8 cellular contexts compared by ENCODE assay signal in genomic region chr3:142595951-142596725, GRCh38. TPM values are rescaled to one million over a fixed set of nuclear protein-coding genes. Genes with fewer than 3 reads are reported as not detected.
DNase-seq lines count a peak whose midpoint lies in the region; TF ChIP-seq lines count a peak whose summit lies in the region.

A gene with protein sequence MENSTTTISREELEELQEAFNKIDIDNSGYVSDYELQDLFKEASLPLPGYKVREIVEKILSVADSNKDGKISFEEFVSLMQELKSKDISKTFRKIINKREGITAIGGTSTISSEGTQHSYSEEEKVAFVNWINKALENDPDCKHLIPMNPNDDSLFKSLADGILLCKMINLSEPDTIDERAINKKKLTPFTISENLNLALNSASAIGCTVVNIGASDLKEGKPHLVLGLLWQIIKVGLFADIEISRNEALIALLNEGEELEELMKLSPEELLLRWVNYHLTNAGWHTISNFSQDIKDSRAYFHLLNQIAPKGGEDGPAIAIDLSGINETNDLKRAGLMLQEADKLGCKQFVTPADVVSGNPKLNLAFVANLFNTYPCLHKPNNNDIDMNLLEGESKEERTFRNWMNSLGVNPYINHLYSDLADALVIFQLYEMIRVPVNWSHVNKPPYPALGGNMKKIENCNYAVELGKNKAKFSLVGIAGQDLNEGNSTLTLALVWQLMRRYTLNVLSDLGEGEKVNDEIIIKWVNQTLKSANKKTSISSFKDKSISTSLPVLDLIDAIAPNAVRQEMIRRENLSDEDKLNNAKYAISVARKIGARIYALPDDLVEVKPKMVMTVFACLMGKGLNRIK (plus strand): TSS chr3:142596393. CDS start chr3:142664238, 67,845 bp downstream.

- CTCF ChIA-PET in HEK293T (lab: Yijun Ruan, JAX): no interaction called here

- H3K9me3 ChIP-seq in SK-N-MC (ENCODE audit: low read depth, low read length) (no peaks in the 10 kb centered on the region), ovary (no peaks in the 10 kb centered on the region), tibial artery (no peaks in the 10 kb centered on the region)

- peak; percentile 90 for DNase-seq in GM06990 (ENCODE audit: extremely low read depth, insufficient read length)
- peak; percentile 95 for DNase-seq in HEK293T (ENCODE audit: extremely low spot score)
- DNase-seq in MV-4-11 (lab: John Stamatoyannopoulos, UW): peak; percentile 57
- no peak for DNase-seq in SK-N-MC (ENCODE audit: low read depth, low spot score)
- peak; percentile 45 to 91 (median 82) for DNase-seq in head of caudate nucleus
- DNase-seq in ovary: peak; percentile 77 to 92 (median 81)
- peak; percentile 71 to 88 for DNase-seq in tibial artery

- peaks cover 21% of the 10 kb centered on the region for H3K4me1 Mint-ChIP-seq in activated naive CD4-positive, alpha-beta T cell treated with anti-CD3 and anti-CD28 coated beads, Interleukin-2, amount 50 U/mL, for 24 hours

- no peak for TF ChIP-seq POLR2A in ovary (IDR thresholded peaks at IDR 0.05)

- H3K27me3 ChIP-seq in GM06990 (replicated peaks; ENCODE audit: control insufficient read depth, insufficient read depth, low read length): no peaks in the 10 kb centered on the region
- H3K27me3 ChIP-seq in ovary: no peaks in the 10 kb centered on the region
- H3K27me3 ChIP-seq in tibial artery: no peaks in the 10 kb centered on the region

- H3K27ac ChIP-seq in SK-N-MC (no peak within 1 kb of the TSS), ovary (no peak within 1 kb of the TSS), tibial artery (peak within 1 kb of the TSS; percentile 34 to 65)

- TF ChIP-seq CTCF in GM06990 (IDR thresholded peaks at IDR 0.05; ENCODE audit: insufficient read depth, low read length, poor library complexity, severe bottlenecking): no peak
- TF ChIP-seq CTCF in ovary (IDR thresholded peaks at IDR 0.05): peak in 1 of 3 donors; percentile 15
- TF ChIP-seq CTCF in tibial artery (IDR thresholded peaks at IDR 0.05): no peak

- WGBS in ovary, 3 donors: 1% methylated on average over 56 of the region's 56 CpGs

- no peaks in the 10 kb centered on the region for H3K4me1 ChIP-seq in ovary (ENCODE audit: insufficient read depth)
- peaks cover 0 to 9% (median 7%) of the 10 kb centered on the region in 4 donors for H3K4me1 ChIP-seq in tibial artery

- intact Hi-C loops in head of caudate nucleus (cut with DNase I): loop anchor here (2.0 to 10.0 kb wide), 2 partner anchors 17 to 129 kb away; partner anchors contain the start of genes ATR and TRPC1
- intact Hi-C loops in ovary (cut with DNase I): no loop called here
- intact Hi-C loops in tibial artery (cut with DNase I; ENCODE audit: low total_unique reads): no loop called here

- no peaks in the 10 kb centered on the region for H3K9me3 Mint-ChIP-seq in activated naive CD4-positive, alpha-beta T cell treated with anti-CD3 and anti-CD28 coated beads, Interleukin-2, amount 50 U/mL, for 24 hours

- H3K27me3 Mint-ChIP-seq in activated naive CD4-positive, alpha-beta T cell treated with anti-CD3 and anti-CD28 coated beads, Interleukin-2, amount 50 U/mL, for 24 hours: no peaks in the 10 kb centered on the region

- H3K4me3 Mint-ChIP-seq in activated naive CD4-positive, alpha-beta T cell treated with anti-CD3 and anti-CD28 coated beads, Interleukin-2, amount 50 U/mL, for 24 hours: peak within 1 kb of the TSS; percentile 97

- H3K27ac Mint-ChIP-seq in activated naive CD4-positive, alpha-beta T cell treated with anti-CD3 and anti-CD28 coated beads, Interleukin-2, amount 50 U/mL, for 24 hours: peak within 1 kb of the TSS; percentile 92

- H3K4me3 ChIP-seq in GM06990 (replicated peaks; ENCODE audit: low read depth, low read length): peak within 1 kb of the TSS; percentile 87
- peak within 1 kb of the TSS; percentile 92 for H3K4me3 ChIP-seq in SK-N-MC
- peak within 1 kb of the TSS; percentile 68 for H3K4me3 ChIP-seq in ovary
- peak within 1 kb of the TSS; percentile 63 to 64 for H3K4me3 ChIP-seq in tibial artery

- H3K36me3 Mint-ChIP-seq in activated naive CD4-positive, alpha-beta T cell treated with anti-CD3 and anti-CD28 coated beads, Interleukin-2, amount 50 U/mL, for 24 hours: no peaks in the 10 kb centered on the region

- H3K9ac ChIP-seq in SK-N-MC (ENCODE audit: insufficient read length): peak within 1 kb of the TSS; percentile 72

- H3K36me3 ChIP-seq in GM06990 (ENCODE audit: control insufficient read depth, insufficient read depth, low read length) (no peaks in the 10 kb centered on the region), SK-N-MC (ENCODE audit: insufficient read depth, low read length) (no peaks in the 10 kb centered on the region), ovary (no peaks in the 10 kb centered on the region), tibial artery (no peaks in the 10 kb centered on the region)

- TF ChIP-seq EP300 in ovary (IDR thresholded peaks at IDR 0.05): no peak

- POLR2A ChIA-PET in HEK293T (lab: Yijun Ruan, JAX): interaction anchor here (0.6 to 1.4 kb wide), 5 partner anchors 9 to 19 kb away, joined by 3 to 6 read pairs (median 3); partner anchors contain the start of gene ATR

TF ChIP-seq in HEK293T, 16 proteins besides CTCF, POLR2A, EP300 and RAD21:
- no peak for TF ChIP-seq HDGF (IDR thresholded peaks at IDR 0.05; ENCODE audit: borderline replicate concordance)
- TF ChIP-seq TARDBP (IDR thresholded peaks at IDR 0.05): peak; percentile 50; the same call in 1 of the 2 replicates
- peak; percentile 53; the same call in 1 of the 2 replicates for TF ChIP-seq L3MBTL2 (conservative IDR thresholded peaks at IDR 0.05)
- TF ChIP-seq NFRKB (IDR thresholded peaks at IDR 0.05): no peak
- no peak for TF ChIP-seq SUZ12 (IDR thresholded peaks at IDR 0.05)
- peak; percentile 66 for TF ChIP-seq ELF4 (IDR thresholded peaks at IDR 0.05)
- TF ChIP-seq FOXM1 (IDR thresholded peaks at IDR 0.05; ENCODE audit: borderline replicate concordance): peak; percentile 46; the same call in 1 of the 2 replicates
- peak; percentile 81 for TF ChIP-seq CTBP1 (IDR thresholded peaks at IDR 0.05; ENCODE audit: borderline replicate concordance)
- TF ChIP-seq SP1 (IDR thresholded peaks at IDR 0.05): no peak
- TF ChIP-seq LEF1 (IDR thresholded peaks at IDR 0.05; ENCODE audit: borderline replicate concordance): no peak

RNA-seq across cellular contexts. Expression of the gene that starts here (rescaled TPM):
- 1 to 10 TPM in 6 of 7 donors, under 1 TPM in 1; 0.61 to 6.9 (median 1.7) TPM for total RNA-seq in ovary
- polyA plus RNA-seq in ovary: 1 to 10 TPM in 1 of 2 donors, under 1 TPM in 1; 0.94 to 6.4 TPM

Comparison
In these comparisons a context has a peak if more than half of its experiments do, and no peak if none do; other contexts are left out.
1. H3K27ac ChIP-seq: peak in tibial artery (2 of 2); none in SK-N-MC (single experiment) and ovary (0 of 2).
2. Peak in every context shown above with its lines, with median percentiles within 50 percentile points of each other: H3K4me3 ChIP-seq.